In genomic region chr2:197992482-197993133, GRCh38 we compare ENCODE assay signal across 9 cellular contexts.
A peak's percentile ranks its signal among the peaks of the same experiment; 100 is the strongest.
DNase-seq lines count a peak whose midpoint lies in the region; ATAC-seq, FAIRE-seq and TF ChIP-seq lines count a peak whose summit lies in the region.
"Had no signal": no experiment of that assay in that cellular context is flagged by ENCODE, and none has a peak within 500 bp of the region (broad histone marks: within the 10 kb centered on the region; RNA-seq: fewer than 3 reads in every experiment).

No MANE protein-coding gene starts in this region.

- TF ChIP-seq RAD21 in SK-N-SH (IDR thresholded peaks at IDR 0.05; ENCODE audit: low read length), result no peak

- DNase-seq in GM19239 (ENCODE audit: insufficient read length, low spot score) (no peak), heart right ventricle (no peak), GM13976 (ENCODE audit: low spot score) (no peak), NCI-H1417 treated with DMSO at 0.1 percent for 48 hours (lab: John Stamatoyannopoulos, UW) (no peak), SK-N-SH (no peak)
- DNase-seq: Caco-2, SHP77 treated with DMSO at 0.1 percent for 48 hours had no signal

- TF ChIP-seq EP300 in SK-N-SH (IDR thresholded peaks at IDR 0.05; ENCODE audit: borderline replicate concordance in 1 of 2, low read depth in 1 of 2, low read length in 1 of 2), result no peak

- no peaks in the 10 kb centered on the region for H3K36me3 ChIP-seq in heart right ventricle
- H3K36me3 ChIP-seq in SK-N-SH (replicated peaks in 1 of 2; ENCODE audit: control insufficient read depth in 1 of 2, insufficient read depth in 2 of 2, low read length in 1 of 2), result peaks cover 0 to 4% of the 10 kb centered on the region in 2 experiments

- TF ChIP-seq CTCF in heart right ventricle (IDR thresholded peaks at IDR 0.05) (no peak), GM13976 (IDR thresholded peaks at IDR 0.05; ENCODE audit: borderline replicate concordance, control extremely low read depth, extremely low read depth, insufficient read depth, missing control alignments) (no peak), SK-N-SH (IDR thresholded peaks at IDR 0.05) (no peak)

- intact Hi-C loops in heart right ventricle (cut with DNase I), result loop anchor here in 1 of 10 donors (10.0 kb wide), 1 partner anchor 188 kb away; the partner anchor contains the start of gene PLCL1

- ATAC-seq in GM21737 (IDR thresholded peaks at IDR 0.05; ENCODE audit: unreplicated experiment) (peak; percentile 71), HG03108 (IDR thresholded peaks at IDR 0.05; ENCODE audit: unreplicated experiment) (peak; percentile 66), heart right ventricle (no peak)

- in situ Hi-C loops in GM13976 (cut with MboI; ENCODE audit: low sequenced_read_pairs, unreplicated experiment), result no loop called here

- no peak overlapping the region for H3K4me2 ChIP-seq in SK-N-SH

- no peaks in the 10 kb centered on the region for H3K9me2 ChIP-seq in SK-N-SH

- POLR2A ChIA-PET in SK-N-SH (lab: Yijun Ruan, JAX), result no interaction called here

- no peaks in the 10 kb centered on the region; the same call in 1 of the 2 replicates for H4K20me1 ChIP-seq in SK-N-SH (ENCODE audit: insufficient read depth)

- H2AFZ ChIP-seq in SK-N-SH (ENCODE audit: low read depth), result no peak overlapping the region

- no peaks in the 10 kb centered on the region for H3K27me3 ChIP-seq in heart right ventricle
- H3K27me3 ChIP-seq in SK-N-SH (ENCODE audit: insufficient read depth), result no peaks in the 10 kb centered on the region

- H3K79me2 ChIP-seq in SK-N-SH (ENCODE audit: insufficient read depth), result peaks cover 6% of the 10 kb centered on the region; the same call in 1 of the 2 replicates

- H3F3A ChIP-seq in SK-N-SH (replicated peaks; ENCODE audit: insufficient read depth), result no peaks in the 10 kb centered on the region

- CTCF ChIA-PET in SK-N-SH (lab: Yijun Ruan, JAX), result no interaction called here

- WGBS in heart right ventricle, 2 donors, result 89 to 98% methylated on average over 4 of the region's 4 CpGs
- WGBS in SK-N-SH (ENCODE audit: low lambda C conversion rate), result 83% methylated on average over 4 of the region's 4 CpGs

- H3K9ac ChIP-seq in SK-N-SH, result no peak overlapping the region

- peak; percentile 87 for FAIRE-seq in GM19239 (lab: Jason Lieb, UNC)

- no peak overlapping the region for H3K27ac ChIP-seq in heart right ventricle
- H3K27ac ChIP-seq in SK-N-SH (ENCODE audit: low read depth in 2 of 2, low read length in 1 of 2), result no peak overlapping the region

- no peak overlapping the region for H3K4me3 ChIP-seq in heart right ventricle
- H3K4me3 ChIP-seq in SK-N-SH (ENCODE audit: low read depth in 2 of 2, low read length in 1 of 2), result no peak overlapping the region

- H3K9me3 ChIP-seq in heart right ventricle (peaks cover 0 to 6% (median 0%) of the 10 kb centered on the region in 11 donors), SK-N-SH (no peaks in the 10 kb centered on the region)

- peaks cover 2 to 44% (median 30%) of the 10 kb centered on the region in 9 donors for H3K4me1 ChIP-seq in heart right ventricle
- peaks cover 4 to 15% of the 10 kb centered on the region in 2 experiments; a peak in 2 of 4 replicates for H3K4me1 ChIP-seq in SK-N-SH (ENCODE audit: control insufficient read depth in 1 of 2, insufficient read depth in 2 of 2, low read depth in 1 of 2, low read length in 1 of 2)
- H3K4me1 ChIP-seq: Caco-2 had no signal

TF ChIP-seq in SK-N-SH, 30 proteins besides CTCF, POLR2A, EP300 and RAD21:
- no peak for TF ChIP-seq REST (IDR thresholded peaks at IDR 0.05; ENCODE audit: low read depth, low read length)
- no peak for TF ChIP-seq POLR2AphosphoS5 (IDR thresholded peaks at IDR 0.05; ENCODE audit: low read depth, low read length)
- no peak for TF ChIP-seq SIN3A (IDR thresholded peaks at IDR 0.05; ENCODE audit: borderline replicate concordance, low read depth, low read length)
- TF ChIP-seq NRF1 (IDR thresholded peaks at IDR 0.05; ENCODE audit: low read depth, low read length), result no peak
- TF ChIP-seq RFX5 (IDR thresholded peaks at IDR 0.05; ENCODE audit: low read length), result no peak
- no peak for TF ChIP-seq JUND (IDR thresholded peaks at IDR 0.05)
- TF ChIP-seq ELF1 (IDR thresholded peaks at IDR 0.05), result no peak
- no peak for TF ChIP-seq TCF12 (IDR thresholded peaks at IDR 0.05)
- no peak for TF ChIP-seq PBX3 (IDR thresholded peaks at IDR 0.05)
- TF ChIP-seq TEAD4 (IDR thresholded peaks at IDR 0.05; ENCODE audit: borderline replicate concordance, insufficient read depth), result no peak
- TF ChIP-seq RXRA (IDR thresholded peaks at IDR 0.05; ENCODE audit: borderline replicate concordance, low read depth), result no peak
- no peak for TF ChIP-seq GATA2 (CRISPR knock-in tag; IDR thresholded peaks at IDR 0.05)
- no peak for TF ChIP-seq FOSL2 (IDR thresholded peaks at IDR 0.05; ENCODE audit: borderline replicate concordance, low read depth)
- TF ChIP-seq YY1 (IDR thresholded peaks at IDR 0.05; ENCODE audit: low read depth), result no peak

Comparison
In these comparisons a context has a peak if more than half of its experiments do, and no peak if none do; other contexts are left out.
1. ATAC-seq: peak in GM21737 (single experiment) and HG03108 (single experiment); none in heart right ventricle (0 of 8).